In genomic region chr1:36419158-36419557, GRCh38 we compare ENCODE assay signal across 30 cellular contexts. TPM values are rescaled to one million over a fixed set of nuclear protein-coding genes. Genes with fewer than 3 reads are reported as not detected.
DNase-seq lines count a peak whose midpoint lies in the region; ATAC-seq and TF ChIP-seq lines count a peak whose summit lies in the region.
"Had no signal": no experiment of that assay in that cellular context is flagged by ENCODE, and none has a peak within 500 bp of the region (broad histone marks: within the 10 kb centered on the region; RNA-seq: fewer than 3 reads in every experiment).

No MANE protein-coding gene starts in this region.

- H3K27ac Mint-ChIP-seq in T-helper 17 cell, result peak overlapping the region; percentile 92
- peak overlapping the region; percentile 3 for H3K27ac Mint-ChIP-seq in type B pancreatic cell
- H3K27ac Mint-ChIP-seq in MCF 10A (ENCODE audit: low read depth, unreplicated experiment), result no peak overlapping the region
- H3K27ac Mint-ChIP-seq: CD4-positive, alpha-beta T cell; H9; HFFc6 had no signal

- no peaks in the 10 kb centered on the region for H3K36me3 Mint-ChIP-seq in T-helper 17 cell (ENCODE audit: low read depth)
- H3K36me3 Mint-ChIP-seq in type B pancreatic cell, result peaks cover 19% of the 10 kb centered on the region
- no peaks in the 10 kb centered on the region for H3K36me3 Mint-ChIP-seq in MCF 10A (ENCODE audit: insufficient read depth, unreplicated experiment)

- H3K4me1 Mint-ChIP-seq in T-helper 17 cell (peaks cover 18% of the 10 kb centered on the region), type B pancreatic cell (ENCODE audit: unreplicated experiment) (peaks cover 12% of the 10 kb centered on the region), MCF 10A (ENCODE audit: insufficient read depth, unreplicated experiment) (peaks cover 8% of the 10 kb centered on the region)

- BruUV-seq in MCF 10A (replicated peaks; lab: Mats Ljungman, UMichigan), result no TSS peak

- no peaks in the 10 kb centered on the region for H3K27me3 Mint-ChIP-seq in T-helper 17 cell
- H3K27me3 Mint-ChIP-seq in type B pancreatic cell, result no peaks in the 10 kb centered on the region
- H3K27me3 Mint-ChIP-seq in MCF 10A (ENCODE audit: insufficient read depth, unreplicated experiment), result no peaks in the 10 kb centered on the region
- H3K27me3 Mint-ChIP-seq: CD4-positive, alpha-beta T cell had no signal

- TF ChIP-seq CTCF in type B pancreatic cell (conservative IDR thresholded peaks at IDR 0.05) (no peak), MCF 10A (IDR thresholded peaks at IDR 0.05; ENCODE audit: unreplicated experiment) (no peak)

- H3K9me3 Mint-ChIP-seq in type B pancreatic cell, result no peaks in the 10 kb centered on the region
- no peaks in the 10 kb centered on the region for H3K9me3 Mint-ChIP-seq in MCF 10A (ENCODE audit: unreplicated experiment)
- H3K9me3 Mint-ChIP-seq: CD4-positive, alpha-beta T cell; H9; HFFc6 had no signal

- H3K4me3 Mint-ChIP-seq in T-helper 17 cell, result no peak overlapping the region
- H3K4me3 Mint-ChIP-seq in type B pancreatic cell, result no peak overlapping the region
- no peak overlapping the region for H3K4me3 Mint-ChIP-seq in MCF 10A (ENCODE audit: unreplicated experiment)
- H3K4me3 Mint-ChIP-seq: CD4-positive, alpha-beta T cell; H9; HFFc6 had no signal

- 59% methylated on average over 4 of the region's 4 CpGs for WGBS in right cardiac atrium

- DNase-seq in DMS53 treated with DMSO at 0.1 percent for 48 hours (lab: John Stamatoyannopoulos, UW; ENCODE audit: unreplicated experiment), result peak; percentile 26
- DNase-seq in DMS53 (lab: John Stamatoyannopoulos, UW), result no peak
- DNase-seq in T-helper 17 cell, result no peak
- DNase-seq in right cardiac atrium, result no peak
- DNase-seq in type B pancreatic cell (ENCODE audit: extremely low spot score, unreplicated experiment), result no peak
- no peak for DNase-seq in MCF 10A (ENCODE audit: unreplicated experiment)
- DNase-seq in DMS153 treated with DMSO at 0.1 percent for 48 hours (lab: John Stamatoyannopoulos, UW; ENCODE audit: unreplicated experiment), result no peak
- no peak for DNase-seq in substantia nigra (lab: John Stamatoyannopoulos, UW)
- DNase-seq: ACHN; Caco-2; CD4-positive, alpha-beta T cell; DMS 273 treated with DMSO at 0.1 percent for 48 hours; GF-D8; GM23248; H9; HFFc6; KBM-7; NCI-H1092 treated with DMSO at 0.1 percent for 48 hours; NCI-H1436 treated with DMSO at 0.1 percent for 48 hours; NCI-H2029 treated with DMSO at 0.1 percent for 48 hours; NCI-H226; NCI-H524 treated with DMSO at 0.1 percent for 48 hours; NCI-H82; SJCRH30 had no signal

- POLR2A ChIA-PET in MCF 10A (lab: Yijun Ruan, JAX), result interaction anchor here (0.5 to 2.1 kb wide), 4 partner anchors 22 to 270 kb away, joined by 3 to 7 read pairs (median 3); partner anchors contain the start of genes LSM10 and OSCP1

- no peaks in the 10 kb centered on the region for H3K4me1 ChIP-seq in right cardiac atrium (ENCODE audit: control insufficient read depth, insufficient read depth, low read length)
- H3K4me1 ChIP-seq: Caco-2, SJCRH30 had no signal

- ATAC-seq in T-helper 17 cell (no peak), right cardiac atrium (peak in 1 of 2 donors; percentile 40)
- ATAC-seq: GM12878, HepG2, Panc1 had no signal

- intact Hi-C loops in right cardiac atrium (cut with DNase I), result no loop called here
- intact Hi-C loops in MCF 10A (cut with micrococcal nuclease), result no loop called here

- CTCF ChIA-PET in MCF 10A (lab: Yijun Ruan, JAX), result interaction anchor here (0.6 to 2.3 kb wide), 17 partner anchors 12 to 270 kb away, joined by 3 to 36 read pairs (median 4); partner anchors contain the start of gene TRAPPC3

- H3K9me3 ChIP-seq in T-helper 17 cell (ENCODE audit: control insufficient read depth, low read length, poor library complexity, severe bottlenecking) (no peaks in the 10 kb centered on the region), right cardiac atrium (ENCODE audit: control insufficient read depth, low read length) (no peaks in the 10 kb centered on the region)
- H3K9me3 ChIP-seq: Caco-2, SJCRH30 had no signal

- no peak overlapping the region for H3K4me3 ChIP-seq in right cardiac atrium (ENCODE audit: low read length)
- H3K4me3 ChIP-seq: BLaER1, GM12878, GM23248, SJCRH30 had no signal

- H3K27ac ChIP-seq in right cardiac atrium (ENCODE audit: low read length), result peak overlapping the region; percentile 42
- H3K27ac ChIP-seq in substantia nigra (ENCODE audit: low read depth, low read length, poor library complexity, severe bottlenecking), result no peak overlapping the region
- H3K27ac ChIP-seq: 22Rv1, BLaER1, GM23248, HL-60, SJCRH30 had no signal

- no peaks in the 10 kb centered on the region for H3K27me3 ChIP-seq in right cardiac atrium (ENCODE audit: control insufficient read depth, insufficient read depth)
- H3K27me3 ChIP-seq: BLaER1, SJCRH30 had no signal

RNA-seq across cellular contexts. Expression of gene LSM10, which starts 21.4 kb away (rescaled TPM):
- 10 to 100 TPM; 26.4 to 31.1 TPM for total RNA-seq in T-helper 17 cell
- total RNA-seq in right cardiac atrium, result 10 to 100 TPM; 70.9 to 76.4 (median 73.5) TPM
- polyA plus RNA-seq in right cardiac atrium, result 121 TPM
- total RNA-seq in type B pancreatic cell (ENCODE audit: low replicate concordance), result 32.3 and 36.4 TPM in 2 replicates
- 42.3 and 49.8 TPM in 2 replicates for total RNA-seq in MCF 10A (2022)

RNA-seq across cellular contexts. Expression of gene OSCP1, which starts 31.1 kb away (rescaled TPM):
- total RNA-seq in T-helper 17 cell, result under 1 TPM in 1 of 2 donors, not detected in 1; 0.99 TPM
- 10 to 100 TPM in 1 of 4 donors, 1 to 10 TPM in 3; 7.3 to 10.2 (median 8.5) TPM for total RNA-seq in right cardiac atrium
- polyA plus RNA-seq in right cardiac atrium, result 6.7 TPM
- total RNA-seq in type B pancreatic cell (ENCODE audit: low replicate concordance), result 12.4 and 15.3 TPM in 2 replicates
- 7.6 and 15.1 TPM in 2 replicates for total RNA-seq in MCF 10A (2022)

RNA-seq across cellular contexts. Expression of gene STK40, which starts 33.4 kb away (rescaled TPM):
- total RNA-seq in T-helper 17 cell (10 to 100 TPM; 32.9 to 49.8 TPM), right cardiac atrium (10 to 100 TPM; 66.7 to 85.0 (median 73.7) TPM), type B pancreatic cell (ENCODE audit: low replicate concordance) (58.5 and 59.5 TPM in 2 replicates), MCF 10A (2022) (44.0 and 47.4 TPM in 2 replicates)
- 54.8 TPM for polyA plus RNA-seq in right cardiac atrium

RNA-seq across cellular contexts. Expression of gene MRPS15, which starts 45.0 kb away (rescaled TPM):
- 10 to 100 TPM; 31.4 to 37.5 TPM for total RNA-seq in T-helper 17 cell
- 10 to 100 TPM; 86.7 to 91.7 (median 89.2) TPM for total RNA-seq in right cardiac atrium
- polyA plus RNA-seq in right cardiac atrium, result 206 TPM
- 69.4 and 69.5 TPM in 2 replicates for total RNA-seq in type B pancreatic cell (ENCODE audit: low replicate concordance)
- 95.6 and 101 TPM in 2 replicates for total RNA-seq in MCF 10A (2022)
